Comparison of ENCODE assay signal across 1 cellular context in genomic region chr19:7595466-7596133, GRCh38.
TF ChIP-seq lines count a peak whose summit lies in the region.

Gene CAMSAP3 (plus strand): TSS chr19:7595863. CDS start chr19:7596003, 140 bp downstream.

TF ChIP-seq in HepG2, 621 proteins besides CTCF, POLR2A, EP300 and RAD21 (continued from another document and continues in another):
- TF ChIP-seq HBP1 (CRISPR knock-in tag; IDR thresholded peaks at IDR 0.05; ENCODE audit: low read depth) (no peak), SIN3A (IDR thresholded peaks at IDR 0.05; ENCODE audit: borderline replicate concordance, low read depth, low read length) (no peak), HDAC1 (CRISPR knock-in tag; IDR thresholded peaks at IDR 0.05) (0 out of 2 replicates have a peak, but pooled peaks have one; percentile 19), ZNF75D (CRISPR knock-in tag; IDR thresholded peaks at IDR 0.05; ENCODE audit: borderline replicate concordance) (no peak), FUBP1 (CRISPR knock-in tag; IDR thresholded peaks at IDR 0.05; ENCODE audit: borderline replicate concordance) (no peak), SALL1 (CRISPR knock-in tag; IDR thresholded peaks at IDR 0.05) (peak; percentile 33; the same call in 1 of the 2 replicates), ZNF160 (CRISPR knock-in tag; IDR thresholded peaks at IDR 0.05) (0 out of 2 replicates have a peak, but pooled peaks have one; percentile 12), STAT6 (CRISPR knock-in tag; IDR thresholded peaks at IDR 0.05; ENCODE audit: borderline replicate concordance) (no peak), ZNF280D (CRISPR knock-in tag; IDR thresholded peaks at IDR 0.05) (no peak), FOXM1 (CRISPR knock-in tag; IDR thresholded peaks at IDR 0.05) (no peak), KLF16 (CRISPR knock-in tag; IDR thresholded peaks at IDR 0.05) (0 out of 4 replicates have a peak, but pooled peaks of 1 of the 2 experiments have one; percentile 47), TCF12 (IDR thresholded peaks at IDR 0.05) (no peak), TCF12 (CRISPR knock-in tag; IDR thresholded peaks at IDR 0.05) (no peak), SP5 (CRISPR knock-in tag; IDR thresholded peaks at IDR 0.05; ENCODE audit: borderline replicate concordance, low read depth) (peak; percentile 57; the same call in 1 of the 2 replicates), LCORL (IDR thresholded peaks at IDR 0.05) (no peak), LCORL (CRISPR knock-in tag; IDR thresholded peaks at IDR 0.05) (0 out of 2 replicates have a peak, but pooled peaks have one; percentile 22), AKAP8 (CRISPR knock-in tag; IDR thresholded peaks at IDR 0.05) (no peak), RFXAP (CRISPR knock-in tag; IDR thresholded peaks at IDR 0.05; ENCODE audit: borderline replicate concordance) (no peak), ZHX1 (CRISPR knock-in tag; IDR thresholded peaks at IDR 0.05; ENCODE audit: low read depth) (no peak), ETV5 (CRISPR knock-in tag; IDR thresholded peaks at IDR 0.05; ENCODE audit: borderline replicate concordance) (0 out of 2 replicates have a peak, but pooled peaks have one; percentile 9), YEATS2 (CRISPR knock-in tag; IDR thresholded peaks at IDR 0.05; ENCODE audit: borderline replicate concordance) (no peak), ZNF317 (CRISPR knock-in tag; IDR thresholded peaks at IDR 0.05) (no peak), HOXA3 (CRISPR knock-in tag; IDR thresholded peaks at IDR 0.05) (peak; percentile 60), ZNF883 (CRISPR knock-in tag; IDR thresholded peaks at IDR 0.05; ENCODE audit: not compliant biosample characterization) (no peak), POLR2AphosphoS2 (IDR thresholded peaks at IDR 0.05; ENCODE audit: low read depth, low read length) (no peak), THAP11 (CRISPR knock-in tag; IDR thresholded peaks at IDR 0.05) (peak; percentile 38; the same call in 1 of the 2 replicates), ZNF512 (CRISPR knock-in tag; IDR thresholded peaks at IDR 0.05) (no peak), ZXDC (CRISPR knock-in tag; IDR thresholded peaks at IDR 0.05) (no peak), ZC3H4 (CRISPR knock-in tag; IDR thresholded peaks at IDR 0.05; ENCODE audit: borderline replicate concordance) (no peak), TFDP2 (CRISPR knock-in tag; IDR thresholded peaks at IDR 0.05) (peak; percentile 35; the same call in 1 of the 2 replicates), SP4 (CRISPR knock-in tag; IDR thresholded peaks at IDR 0.05) (peak; percentile 71; the same call in 1 of the 2 replicates), ELF3 (CRISPR knock-in tag; IDR thresholded peaks at IDR 0.05) (no peak), ZFP36L2 (CRISPR knock-in tag; IDR thresholded peaks at IDR 0.05) (no peak), GLMP (CRISPR knock-in tag; IDR thresholded peaks at IDR 0.05; ENCODE audit: borderline replicate concordance) (no peak), MXI1 (IDR thresholded peaks at IDR 0.05; ENCODE audit: borderline replicate concordance, low read depth, low read length) (peak; percentile 25; the same call in 1 of the 3 replicates), REPIN1 (CRISPR knock-in tag; IDR thresholded peaks at IDR 0.05; ENCODE audit: borderline replicate concordance, low read depth) (no peak), ZNF792 (CRISPR knock-in tag; IDR thresholded peaks at IDR 0.05) (0 out of 2 replicates have a peak, but pooled peaks have one; percentile 14), RBFOX2 (IDR thresholded peaks at IDR 0.05; ENCODE audit: low read depth, low read length) (no peak), FOXP1 (IDR thresholded peaks at IDR 0.05) (no peak), FOXP1 (CRISPR knock-in tag; IDR thresholded peaks at IDR 0.05) (no peak), ZNF343 (CRISPR knock-in tag; IDR thresholded peaks at IDR 0.05) (no peak), SALL2 (CRISPR knock-in tag; IDR thresholded peaks at IDR 0.05) (no peak), ZSCAN25 (CRISPR knock-in tag; IDR thresholded peaks at IDR 0.05) (peak; percentile 89), NFYB (CRISPR knock-in tag; IDR thresholded peaks at IDR 0.05) (no peak), ZNF230 (CRISPR knock-in tag; IDR thresholded peaks at IDR 0.05) (no peak), ZSCAN30 (CRISPR knock-in tag; IDR thresholded peaks at IDR 0.05) (no peak), HNRNPLL (IDR thresholded peaks at IDR 0.05; ENCODE audit: low read depth, low read length, poor library complexity, severe bottlenecking) (peak; percentile 97), SOX13 (IDR thresholded peaks at IDR 0.05) (no peak), SOX13 (CRISPR knock-in tag; conservative IDR thresholded peaks at IDR 0.05 in 1 of 2, IDR thresholded peaks at IDR 0.05 in 1 of 2) (peak in 1 of 2 experiments; percentile 19; a peak in 1 of 4 replicates)
